12 cellular contexts compared by ENCODE assay signal in genomic region chr6:1767481-1768246, GRCh38.
DNase-seq lines count a peak whose midpoint lies in the region; ATAC-seq and TF ChIP-seq lines count a peak whose summit lies in the region.
"Had no signal": no experiment of that assay in that cellular context is flagged by ENCODE, and none has a peak within 500 bp of the region (broad histone marks: within the 10 kb centered on the region; RNA-seq: fewer than 3 reads in every experiment).

No MANE protein-coding gene starts in this region.

- H3K9me3 ChIP-seq in SJCRH30 (replicated peaks): no peaks in the 10 kb centered on the region
- H3K9me3 ChIP-seq in naive thymus-derived CD4-positive, alpha-beta T cell (ENCODE audit: control insufficient read depth in 2 of 3, low read length in 3 of 3): no peaks in the 10 kb centered on the region

- peaks cover 20% of the 10 kb centered on the region for H3K4me1 ChIP-seq in SJCRH30
- H3K4me1 ChIP-seq in foreskin keratinocyte: peaks cover 10% of the 10 kb centered on the region
- H3K4me1 ChIP-seq in naive thymus-derived CD4-positive, alpha-beta T cell (ENCODE audit: control insufficient read depth in 2 of 2, insufficient read depth in 2 of 2, low read length in 2 of 2): peaks cover 12 to 17% of the 10 kb centered on the region in 2 donors

- POLR2A ChIA-PET in naive thymus-derived CD4-positive, alpha-beta T cell (lab: Charles Lee): no interaction called here

- H3K27ac ChIP-seq in SJCRH30 (0 out of 2 replicates have a peak overlapping the region, but pooled peaks have one; percentile 1), foreskin keratinocyte (no peak overlapping the region)
- H3K27ac ChIP-seq in naive thymus-derived CD4-positive, alpha-beta T cell (ENCODE audit: low read depth, low read length): no peak overlapping the region

- no peak overlapping the region for H3K4me3 Mint-ChIP-seq in progenitor cell of endocrine pancreas (ENCODE audit: low read depth)
- H3K4me3 Mint-ChIP-seq in naive thymus-derived CD4-positive, alpha-beta T cell: no peak overlapping the region
- H3K4me3 Mint-ChIP-seq: activated B cell treated with CpG ODN at 0.5 μM for 24 hours; stimulated activated naive CD8-positive, alpha-beta T cell treated with anti-CD3 and anti-CD28 coated beads, Interleukin-15, Interleukin-2, amounts not matched to agents 100 ng/mL and 50 ng/mL, for 24 hours had no signal

- intact Hi-C loops in naive thymus-derived CD4-positive, alpha-beta T cell (cut with micrococcal nuclease): no loop called here

- no peaks in the 10 kb centered on the region for H3K9me3 Mint-ChIP-seq in progenitor cell of endocrine pancreas (ENCODE audit: low read depth)
- H3K9me3 Mint-ChIP-seq in naive thymus-derived CD4-positive, alpha-beta T cell: no peaks in the 10 kb centered on the region
- H3K9me3 Mint-ChIP-seq: activated B cell treated with CpG ODN at 0.5 μM for 24 hours; stimulated activated naive CD8-positive, alpha-beta T cell treated with anti-CD3 and anti-CD28 coated beads, Interleukin-15, Interleukin-2, amounts not matched to agents 100 ng/mL and 50 ng/mL, for 24 hours had no signal

- H3K4me1 Mint-ChIP-seq in progenitor cell of endocrine pancreas (ENCODE audit: low read depth): peaks cover 16% of the 10 kb centered on the region
- peaks cover 10 to 29% (median 24%) of the 10 kb centered on the region in 7 donors for H3K4me1 Mint-ChIP-seq in naive thymus-derived CD4-positive, alpha-beta T cell
- H3K4me1 Mint-ChIP-seq: activated B cell treated with CpG ODN at 0.5 μM for 24 hours had no signal

- H3K36me3 ChIP-seq in SJCRH30: no peaks in the 10 kb centered on the region
- H3K36me3 ChIP-seq in naive thymus-derived CD4-positive, alpha-beta T cell (ENCODE audit: control insufficient read depth in 2 of 3, insufficient read depth in 3 of 3, low read length in 3 of 3): no peaks in the 10 kb centered on the region

- TF ChIP-seq CTCF in foreskin keratinocyte (conservative IDR thresholded peaks at IDR 0.05): no peak
- no peak for TF ChIP-seq CTCF in retinal pigment epithelial cell (conservative IDR thresholded peaks at IDR 0.05; ENCODE audit: low read depth, low read length)
- no peak for TF ChIP-seq CTCF in progenitor cell of endocrine pancreas (IDR thresholded peaks at IDR 0.05; ENCODE audit: unreplicated experiment)

- H3K36me3 Mint-ChIP-seq in progenitor cell of endocrine pancreas (ENCODE audit: insufficient read depth): no peaks in the 10 kb centered on the region
- H3K36me3 Mint-ChIP-seq in naive thymus-derived CD4-positive, alpha-beta T cell: peaks cover 2 to 17% (median 9%) of the 10 kb centered on the region in 5 donors

- ATAC-seq in foreskin keratinocyte (peak; percentile 28), HG03442 (IDR thresholded peaks at IDR 0.05; ENCODE audit: unreplicated experiment) (no peak)
- no peak for ATAC-seq in naive thymus-derived CD4-positive, alpha-beta T cell

- H3K4me3 ChIP-seq in SJCRH30 (no peak overlapping the region), retinal pigment epithelial cell (ENCODE audit: low read length) (no peak overlapping the region)
- H3K4me3 ChIP-seq in naive thymus-derived CD4-positive, alpha-beta T cell (ENCODE audit: low read length): no peak overlapping the region

- no peaks in the 10 kb centered on the region for H3K27me3 Mint-ChIP-seq in progenitor cell of endocrine pancreas
- peaks cover 0 to 4% (median 0%) of the 10 kb centered on the region in 5 donors for H3K27me3 Mint-ChIP-seq in naive thymus-derived CD4-positive, alpha-beta T cell
- H3K27me3 Mint-ChIP-seq: activated B cell treated with CpG ODN at 0.5 μM for 24 hours; stimulated activated naive CD8-positive, alpha-beta T cell treated with anti-CD3 and anti-CD28 coated beads, Interleukin-15, Interleukin-2, amounts not matched to agents 100 ng/mL and 50 ng/mL, for 24 hours had no signal

- peak; percentile 34 for DNase-seq in HCEC 1CT
- DNase-seq in SJCRH30: peak; percentile 61 to 82
- no peak for DNase-seq in foreskin keratinocyte
- peak; percentile 79 for DNase-seq in retinal pigment epithelial cell (ENCODE audit: low read depth)
- DNase-seq in progenitor cell of endocrine pancreas (ENCODE audit: low spot score, unreplicated experiment): no peak
- DNase-seq in NCI-H1694 (lab: John Stamatoyannopoulos, UW): no peak
- DNase-seq in naive thymus-derived CD4-positive, alpha-beta T cell: no peak
- DNase-seq: activated B cell treated with CpG ODN at 0.5 μM for 24 hours, H7, midbrain had no signal

- H3K27ac Mint-ChIP-seq in progenitor cell of endocrine pancreas: no peak overlapping the region
- H3K27ac Mint-ChIP-seq in naive thymus-derived CD4-positive, alpha-beta T cell: no peak overlapping the region
- H3K27ac Mint-ChIP-seq: activated B cell treated with CpG ODN at 0.5 μM for 24 hours; stimulated activated naive CD8-positive, alpha-beta T cell treated with anti-CD3 and anti-CD28 coated beads, Interleukin-15, Interleukin-2, amounts not matched to agents 100 ng/mL and 50 ng/mL, for 24 hours had no signal

- H3K27me3 ChIP-seq in SJCRH30: no peaks in the 10 kb centered on the region
- no peaks in the 10 kb centered on the region for H3K27me3 ChIP-seq in foreskin keratinocyte
- no peaks in the 10 kb centered on the region for H3K27me3 ChIP-seq in naive thymus-derived CD4-positive, alpha-beta T cell (ENCODE audit: control insufficient read depth in 2 of 2, insufficient read depth in 2 of 2, low read length in 2 of 2)

- CTCF ChIA-PET in naive thymus-derived CD4-positive, alpha-beta T cell (lab: Charles Lee): no interaction called here

Comparison
In these comparisons a context has a peak if more than half of its experiments do, and no peak if none do; other contexts are left out.
1. DNase-seq: peak in HCEC 1CT (single experiment), SJCRH30 (2 of 2) and retinal pigment epithelial cell (single experiment); none in foreskin keratinocyte (0 of 2), progenitor cell of endocrine pancreas (single experiment), NCI-H1694 (single experiment) and naive thymus-derived CD4-positive, alpha-beta T cell (0 of 9).